Comparison of ENCODE assay signal across 12 cellular contexts in genomic region chr1:43954036-43954435, GRCh38. TPM values are rescaled to one million over a fixed set of nuclear protein-coding genes. Genes with fewer than 3 reads are reported as not detected.
DNase-seq lines count a peak whose midpoint lies in the region; TF ChIP-seq lines count a peak whose summit lies in the region.
"Had no signal": no experiment of that assay in that cellular context is flagged by ENCODE, and none has a peak within 500 bp of the region (broad histone marks: within the 10 kb centered on the region; RNA-seq: fewer than 3 reads in every experiment).

No MANE protein-coding gene starts in this region.

- TF ChIP-seq CTCF in brain (conservative IDR thresholded peaks at IDR 0.05), result no peak
- no peak for TF ChIP-seq CTCF in progenitor cell of endocrine pancreas (IDR thresholded peaks at IDR 0.05; ENCODE audit: unreplicated experiment)
- TF ChIP-seq CTCF in foreskin fibroblast (IDR thresholded peaks at IDR 0.05; ENCODE audit: low read depth, low read length), result no peak
- TF ChIP-seq CTCF in GM10266 (IDR thresholded peaks at IDR 0.05; ENCODE audit: control insufficient read depth, insufficient read depth, low read depth, missing control alignments), result no peak

- H3K4me3 Mint-ChIP-seq in brain (peak overlapping the region in 2 of 5 experiments; percentile 36 to 75), progenitor cell of endocrine pancreas (ENCODE audit: low read depth) (no peak overlapping the region)

- H3K27ac Mint-ChIP-seq in brain, result peak overlapping the region in 4 of 5 experiments; percentile 51 to 96 (median 92)
- H3K27ac Mint-ChIP-seq in progenitor cell of endocrine pancreas, result peak overlapping the region; percentile 73

- H3K9me3 Mint-ChIP-seq in brain (no peaks in the 10 kb centered on the region), progenitor cell of endocrine pancreas (ENCODE audit: low read depth) (no peaks in the 10 kb centered on the region)

- H3K4me1 Mint-ChIP-seq in brain (peaks cover 61% of the 10 kb centered on the region), progenitor cell of endocrine pancreas (ENCODE audit: low read depth) (peaks cover 6% of the 10 kb centered on the region)

- peaks cover 28% of the 10 kb centered on the region for H3K36me3 Mint-ChIP-seq in brain
- H3K36me3 Mint-ChIP-seq in progenitor cell of endocrine pancreas (ENCODE audit: insufficient read depth), result peaks cover 8% of the 10 kb centered on the region

- H3K27me3 Mint-ChIP-seq in brain, result peaks cover 4% of the 10 kb centered on the region
- H3K27me3 Mint-ChIP-seq in progenitor cell of endocrine pancreas, result no peaks in the 10 kb centered on the region

- no peak overlapping the region for H3K4me3 ChIP-seq in foreskin fibroblast (ENCODE audit: low read depth in 1 of 2, low read length in 2 of 2)
- H3K4me3 ChIP-seq: BLaER1 had no signal

- DNase-seq in inferior parietal cortex (ENCODE audit: extremely low spot score) (peak; percentile 76), progenitor cell of endocrine pancreas (ENCODE audit: low spot score, unreplicated experiment) (no peak), germinal center (ENCODE audit: low spot score) (no peak), foreskin fibroblast (no peak), GM10266 (ENCODE audit: extremely low spot score) (no peak), HT-29 (ENCODE audit: low spot score) (no peak)
- DNase-seq: Karpas-422, NCI-H1930, SHP77 treated with DMSO at 0.1 percent for 48 hours had no signal

RNA-seq across cellular contexts. Expression of gene IPO13, which starts 7.3 kb away (rescaled TPM):
- polyA plus RNA-seq in brain (ENCODE audit: insufficient read depth, low read depth, low replicate concordance), result 99.2 TPM
- total RNA-seq in progenitor cell of endocrine pancreas, result 34.6 and 35.8 TPM in 2 replicates
- total RNA-seq in HT-29 (2014; rRNA removed; shearing (Covaris generic)), result 19.1 and 24.6 TPM in 2 replicates

RNA-seq across cellular contexts. Expression of gene DPH2, which starts 15.8 kb away (rescaled TPM):
- 27.6 TPM for polyA plus RNA-seq in brain (ENCODE audit: insufficient read depth, low read depth, low replicate concordance)
- total RNA-seq in progenitor cell of endocrine pancreas, result 24.9 and 25.4 TPM in 2 replicates
- total RNA-seq in HT-29 (2014; rRNA removed; shearing (Covaris generic)), result 118 and 120 TPM in 2 replicates

RNA-seq across cellular contexts. Expression of gene ARTN, which starts 20.4 kb away (rescaled TPM):
- 1.2 TPM for polyA plus RNA-seq in brain (ENCODE audit: insufficient read depth, low read depth, low replicate concordance)
- 1.1 and 2.0 TPM in 2 replicates for total RNA-seq in progenitor cell of endocrine pancreas
- not detected in 2 replicates for total RNA-seq in HT-29 (2014; rRNA removed; shearing (Covaris generic))
- polyA plus RNA-seq: AG04450 had no signal

RNA-seq across cellular contexts. Expression of gene ATP6V0B, which starts 20.7 kb away (rescaled TPM):
- polyA plus RNA-seq in brain (ENCODE audit: insufficient read depth, low read depth, low replicate concordance), result 273 TPM
- total RNA-seq in progenitor cell of endocrine pancreas, result 104 and 108 TPM in 2 replicates
- total RNA-seq in HT-29 (2014; rRNA removed; shearing (Covaris generic)), result 254 and 277 TPM in 2 replicates

RNA-seq across cellular contexts. Expression of gene B4GALT2, which starts 25.0 kb away (rescaled TPM):
- 91.9 TPM for polyA plus RNA-seq in brain (ENCODE audit: insufficient read depth, low read depth, low replicate concordance)
- total RNA-seq in progenitor cell of endocrine pancreas, result 61.7 and 63.1 TPM in 2 replicates
- total RNA-seq in HT-29 (2014; rRNA removed; shearing (Covaris generic)), result 153 and 159 TPM in 2 replicates
